10 cellular contexts compared by ENCODE assay signal in genomic region chr11:75239551-75240290, GRCh38. TPM values are rescaled to one million over a fixed set of nuclear protein-coding genes. Genes with fewer than 3 reads are reported as not detected.
DNase-seq lines count a peak whose midpoint lies in the region; ATAC-seq and TF ChIP-seq lines count a peak whose summit lies in the region.
"Had no signal": no experiment of that assay in that cellular context is flagged by ENCODE, and none has a peak within 500 bp of the region (broad histone marks: within the 10 kb centered on the region; RNA-seq: fewer than 3 reads in every experiment).

No MANE protein-coding gene starts in this region.

- H3K4me1 Mint-ChIP-seq in Calu3 (ENCODE audit: low read depth, unreplicated experiment) (no peaks in the 10 kb centered on the region), naive B cell (peaks cover 9 to 13% (median 13%) of the 10 kb centered on the region in 3 donors)
- H3K4me1 Mint-ChIP-seq in activated naive CD8-positive, alpha-beta T cell treated with anti-CD3 and anti-CD28 coated beads, Interleukin-2, amount 10 ng/mL, durations not matched to agents 7 days and 5 days, result peaks cover 5% of the 10 kb centered on the region

- peaks cover 2% of the 10 kb centered on the region; the same call in 1 of the 2 replicates for H3K36me3 ChIP-seq in BE2C
- H3K36me3 ChIP-seq: suprapubic skin had no signal

- DNase-seq in BE2C (peak; percentile 13), Calu3 (no peak), naive B cell (no peak), AG08395 (ENCODE audit: low spot score) (no peak), middle frontal gyrus (ENCODE audit: extremely low spot score, low spot score) (no peak)
- DNase-seq in activated naive CD8-positive, alpha-beta T cell treated with anti-CD3 and anti-CD28 coated beads, Interleukin-2, amount 10 ng/mL, durations not matched to agents 7 days and 5 days, result no peak
- no peak for DNase-seq in activated naive CD4-positive, alpha-beta T cell (lab: John Stamatoyannopoulos, UW)
- DNase-seq: erythroblast had no signal

- CTCF ChIA-PET in Calu3 (lab: Charles Lee), result interaction anchor here (1.1 kb wide), 1 partner anchor 9 kb away, joined by 4 read pairs; no protein-coding TSS in a partner anchor

- H3K27ac Mint-ChIP-seq in Calu3 (ENCODE audit: unreplicated experiment) (no peak overlapping the region), naive B cell (no peak overlapping the region)
- no peak overlapping the region for H3K27ac Mint-ChIP-seq in activated naive CD8-positive, alpha-beta T cell treated with anti-CD3 and anti-CD28 coated beads, Interleukin-2, amount 10 ng/mL, durations not matched to agents 7 days and 5 days

- peak overlapping the region; percentile 76 for H3K4me3 ChIP-seq in BE2C (ENCODE audit: low read depth, low read length)

- no TSS peak for BruUV-seq in Calu3 (replicated peaks; lab: Mats Ljungman, UMichigan)

- H3K4me1 ChIP-seq in BE2C, result no peaks in the 10 kb centered on the region

- H3K27me3 ChIP-seq in BE2C, result peaks cover 6% of the 10 kb centered on the region

- H3K9me3 ChIP-seq in BE2C, result no peaks in the 10 kb centered on the region
- H3K9me3 ChIP-seq: suprapubic skin had no signal

- H3K36me3 Mint-ChIP-seq in Calu3 (ENCODE audit: insufficient read depth, unreplicated experiment) (peaks cover 9% of the 10 kb centered on the region), naive B cell (no peaks in the 10 kb centered on the region)
- no peaks in the 10 kb centered on the region for H3K36me3 Mint-ChIP-seq in activated naive CD8-positive, alpha-beta T cell treated with anti-CD3 and anti-CD28 coated beads, Interleukin-2, amount 10 ng/mL, durations not matched to agents 7 days and 5 days

- H3K27me3 Mint-ChIP-seq in Calu3 (ENCODE audit: unreplicated experiment), result peaks cover 85% of the 10 kb centered on the region
- H3K27me3 Mint-ChIP-seq in activated naive CD8-positive, alpha-beta T cell treated with anti-CD3 and anti-CD28 coated beads, Interleukin-2, amount 10 ng/mL, durations not matched to agents 7 days and 5 days, result peaks cover 45% of the 10 kb centered on the region
- H3K27me3 Mint-ChIP-seq in naive B cell, result peaks cover 51 to 82% (median 71%) of the 10 kb centered on the region in 3 donors

- POLR2A ChIA-PET in activated naive CD8-positive, alpha-beta T cell treated with anti-CD3 and anti-CD28 coated beads, Interleukin-2, amount 10 ng/mL, durations not matched to agents 7 days and 5 days (lab: Charles Lee), result no interaction called here

- peak overlapping the region; percentile 66 for H3K4me3 Mint-ChIP-seq in Calu3 (ENCODE audit: low read depth, unreplicated experiment)
- H3K4me3 Mint-ChIP-seq in activated naive CD8-positive, alpha-beta T cell treated with anti-CD3 and anti-CD28 coated beads, Interleukin-2, amount 10 ng/mL, durations not matched to agents 7 days and 5 days, result peak overlapping the region; percentile 79
- H3K4me3 Mint-ChIP-seq in naive B cell, result peak overlapping the region; percentile 70 to 90 (median 76)

- intact Hi-C loops in Calu3 (cut with micrococcal nuclease; ENCODE audit: unreplicated experiment), result no loop called here

- H3K9me3 Mint-ChIP-seq in Calu3 (ENCODE audit: low read depth, unreplicated experiment) (no peaks in the 10 kb centered on the region), naive B cell (no peaks in the 10 kb centered on the region)
- H3K9me3 Mint-ChIP-seq in activated naive CD8-positive, alpha-beta T cell treated with anti-CD3 and anti-CD28 coated beads, Interleukin-2, amount 10 ng/mL, durations not matched to agents 7 days and 5 days, result no peaks in the 10 kb centered on the region

- TF ChIP-seq CTCF in BE2C (IDR thresholded peaks at IDR 0.05; ENCODE audit: low read depth, low read length) (no peak), Calu3 (IDR thresholded peaks at IDR 0.05; ENCODE audit: unreplicated experiment) (no peak)

- ATAC-seq in activated naive CD8-positive, alpha-beta T cell treated with anti-CD3 and anti-CD28 coated beads, Interleukin-2, amount 10 ng/mL, durations not matched to agents 7 days and 5 days (ENCODE audit: low read depth), result no peak
- no peak for ATAC-seq in naive B cell (ENCODE audit: low read depth in 2 of 2)
- ATAC-seq in HG03378 (IDR thresholded peaks at IDR 0.05; ENCODE audit: unreplicated experiment), result no peak

RNA-seq across cellular contexts. Expression of gene TPBGL, which starts 0.9 kb away (rescaled TPM):
- polyA plus RNA-seq in BE2C (2012; ENCODE audit: insufficient read depth, insufficient read length, low read depth), result 47.4 TPM
- total RNA-seq in Calu3 (2022), result not detected in 2 replicates
- total RNA-seq in activated naive CD8-positive, alpha-beta T cell treated with anti-CD3 and anti-CD28 coated beads, Interleukin-2, amount 10 ng/mL, durations not matched to agents 7 days and 5 days, result under 1 TPM; 0.14 to 0.28 TPM
- polyA plus RNA-seq in naive B cell (ENCODE audit: low read depth in 6 of 6), result not detected
